Comparison of ENCODE assay signal across 1 cellular context in the genomic region with DNA sequence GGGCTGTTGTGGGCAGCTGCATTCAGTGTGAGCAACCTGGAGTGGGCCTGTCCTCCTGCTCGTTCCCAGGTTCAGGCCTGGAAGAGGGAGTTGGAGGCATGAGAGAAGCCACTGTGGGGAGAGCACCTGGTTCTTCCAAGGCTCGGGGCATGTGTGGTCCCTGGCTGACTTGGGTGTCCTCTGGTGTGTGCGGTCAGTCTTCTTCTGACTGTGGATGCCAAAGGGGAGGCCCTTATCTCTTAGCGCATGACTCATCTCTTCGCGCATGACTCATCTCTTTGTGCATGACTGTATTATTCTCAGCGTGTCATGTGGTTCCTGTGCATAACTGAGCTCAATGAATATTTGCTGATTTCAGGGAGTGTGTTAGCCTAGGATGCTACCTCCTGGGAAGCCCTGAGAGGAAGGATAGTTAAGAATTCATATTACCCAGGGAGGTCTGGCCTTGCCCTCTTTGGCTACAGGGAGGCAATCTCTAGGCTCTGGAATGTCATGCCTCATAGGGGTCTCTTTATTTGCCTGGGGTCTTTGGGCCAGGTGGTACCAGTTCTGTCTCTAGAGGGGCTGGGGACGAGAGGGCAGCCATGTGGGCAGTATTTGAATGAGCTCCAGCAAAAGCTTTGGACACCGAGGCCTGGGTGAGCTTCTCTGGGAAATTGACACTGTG.
TF ChIP-seq lines count a peak whose summit lies in the region.

No MANE protein-coding gene starts in this region.

TF ChIP-seq in HepG2, 621 proteins besides CTCF, POLR2A, EP300 and RAD21 (continued from another document and continues in another):
- TF ChIP-seq, protein P1, sequence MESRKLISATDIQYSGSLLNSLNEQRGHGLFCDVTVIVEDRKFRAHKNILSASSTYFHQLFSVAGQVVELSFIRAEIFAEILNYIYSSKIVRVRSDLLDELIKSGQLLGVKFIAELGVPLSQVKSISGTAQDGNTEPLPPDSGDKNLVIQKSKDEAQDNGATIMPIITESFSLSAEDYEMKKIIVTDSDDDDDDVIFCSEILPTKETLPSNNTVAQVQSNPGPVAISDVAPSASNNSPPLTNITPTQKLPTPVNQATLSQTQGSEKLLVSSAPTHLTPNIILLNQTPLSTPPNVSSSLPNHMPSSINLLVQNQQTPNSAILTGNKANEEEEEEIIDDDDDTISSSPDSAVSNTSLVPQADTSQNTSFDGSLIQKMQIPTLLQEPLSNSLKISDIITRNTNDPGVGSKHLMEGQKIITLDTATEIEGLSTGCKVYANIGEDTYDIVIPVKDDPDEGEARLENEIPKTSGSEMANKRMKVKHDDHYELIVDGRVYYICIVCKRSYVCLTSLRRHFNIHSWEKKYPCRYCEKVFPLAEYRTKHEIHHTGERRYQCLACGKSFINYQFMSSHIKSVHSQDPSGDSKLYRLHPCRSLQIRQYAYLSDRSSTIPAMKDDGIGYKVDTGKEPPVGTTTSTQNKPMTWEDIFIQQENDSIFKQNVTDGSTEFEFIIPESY (CRISPR knock-in tag; IDR thresholded peaks at IDR 0.05), result peak; percentile 41; the same call in 1 of the 2 replicates
- peak; percentile 69; the same call in 1 of the 2 replicates for TF ChIP-seq JUN (CRISPR knock-in tag; IDR thresholded peaks at IDR 0.05)
- TF ChIP-seq ARID2 (CRISPR knock-in tag; IDR thresholded peaks at IDR 0.05; ENCODE audit: borderline replicate concordance), result no peak
- no peak for TF ChIP-seq ZBTB21 (CRISPR knock-in tag; IDR thresholded peaks at IDR 0.05)
- TF ChIP-seq ZNF343 (CRISPR knock-in tag; IDR thresholded peaks at IDR 0.05), result no peak
- no peak for TF ChIP-seq SRY (CRISPR knock-in tag; IDR thresholded peaks at IDR 0.05)
- TF ChIP-seq KLF6 (CRISPR knock-in tag; IDR thresholded peaks at IDR 0.05), result no peak
- no peak for TF ChIP-seq FOXK1 (CRISPR knock-in tag; IDR thresholded peaks at IDR 0.05; ENCODE audit: borderline replicate concordance, low read depth)
- TF ChIP-seq CAMTA2 (CRISPR knock-in tag; IDR thresholded peaks at IDR 0.05; ENCODE audit: borderline replicate concordance), result no peak
- TF ChIP-seq TEAD3 (CRISPR knock-in tag; optimal IDR thresholded peaks at IDR 0.05; ENCODE audit: borderline replicate concordance), result peak; percentile 45
- no peak for TF ChIP-seq ZNF709 (CRISPR knock-in tag; IDR thresholded peaks at IDR 0.05)
- 0 out of 2 replicates have a peak, but pooled peaks have one; percentile 17 for TF ChIP-seq USF2 (IDR thresholded peaks at IDR 0.05; ENCODE audit: low read depth, low read length)
- no peak; the same call in 1 of the 2 replicates for TF ChIP-seq USF2 (CRISPR knock-in tag; IDR thresholded peaks at IDR 0.05; ENCODE audit: borderline replicate concordance)
- no peak for TF ChIP-seq MZF1 (CRISPR knock-in tag; IDR thresholded peaks at IDR 0.05; ENCODE audit: borderline replicate concordance)
- peak; percentile 97 for TF ChIP-seq JUND (CRISPR knock-in tag; IDR thresholded peaks at IDR 0.05)
- TF ChIP-seq ZNF468 (CRISPR knock-in tag; IDR thresholded peaks at IDR 0.05), result no peak
- TF ChIP-seq SAP130 (CRISPR knock-in tag; IDR thresholded peaks at IDR 0.05; ENCODE audit: low read depth), result peak; percentile 57; the same call in 1 of the 2 replicates
- no peak for TF ChIP-seq ELK4 (CRISPR knock-in tag; IDR thresholded peaks at IDR 0.05; ENCODE audit: borderline replicate concordance)
- TF ChIP-seq MAFF (IDR thresholded peaks at IDR 0.05; ENCODE audit: low read depth, low read length), result peak; percentile 68
- TF ChIP-seq, protein P2, sequence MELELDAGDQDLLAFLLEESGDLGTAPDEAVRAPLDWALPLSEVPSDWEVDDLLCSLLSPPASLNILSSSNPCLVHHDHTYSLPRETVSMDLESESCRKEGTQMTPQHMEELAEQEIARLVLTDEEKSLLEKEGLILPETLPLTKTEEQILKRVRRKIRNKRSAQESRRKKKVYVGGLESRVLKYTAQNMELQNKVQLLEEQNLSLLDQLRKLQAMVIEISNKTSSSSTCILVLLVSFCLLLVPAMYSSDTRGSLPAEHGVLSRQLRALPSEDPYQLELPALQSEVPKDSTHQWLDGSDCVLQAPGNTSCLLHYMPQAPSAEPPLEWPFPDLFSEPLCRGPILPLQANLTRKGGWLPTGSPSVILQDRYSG (CRISPR knock-in tag; IDR thresholded peaks at IDR 0.05), result no peak
- TF ChIP-seq STAT5B (CRISPR knock-in tag; IDR thresholded peaks at IDR 0.05), result no peak
- no peak for TF ChIP-seq CC2D1A (CRISPR knock-in tag; IDR thresholded peaks at IDR 0.05)
- TF ChIP-seq MYNN (CRISPR knock-in tag; IDR thresholded peaks at IDR 0.05; ENCODE audit: low read depth), result no peak
- TF ChIP-seq SOX6 (IDR thresholded peaks at IDR 0.05), result no peak
- peak; percentile 77 for TF ChIP-seq SOX6 (CRISPR knock-in tag; IDR thresholded peaks at IDR 0.05)
- TF ChIP-seq MAFK (conservative IDR thresholded peaks at IDR 0.05 in 1 of 2, IDR thresholded peaks at IDR 0.05 in 1 of 2; ENCODE audit: low read length in 2 of 2), result peak; percentile 53 to 71
- no peak for TF ChIP-seq ZKSCAN5 (CRISPR knock-in tag; IDR thresholded peaks at IDR 0.05)
- TF ChIP-seq SALL2 (CRISPR knock-in tag; IDR thresholded peaks at IDR 0.05), result no peak
- TF ChIP-seq DNMT3B (CRISPR knock-in tag; conservative IDR thresholded peaks at IDR 0.05), result 0 out of 2 replicates have a peak, but pooled peaks have one; percentile 63
- TF ChIP-seq ZNF546 (CRISPR knock-in tag; conservative IDR thresholded peaks at IDR 0.05), result no peak
- no peak for TF ChIP-seq RFXAP (CRISPR knock-in tag; IDR thresholded peaks at IDR 0.05; ENCODE audit: borderline replicate concordance)
- no peak for TF ChIP-seq JARID2 (CRISPR knock-in tag; IDR thresholded peaks at IDR 0.05; ENCODE audit: insufficient replicate concordance)
- peak; percentile 49 for TF ChIP-seq XRCC5 (optimal IDR thresholded peaks at IDR 0.05; ENCODE audit: low read length)
- TF ChIP-seq, protein P3, sequence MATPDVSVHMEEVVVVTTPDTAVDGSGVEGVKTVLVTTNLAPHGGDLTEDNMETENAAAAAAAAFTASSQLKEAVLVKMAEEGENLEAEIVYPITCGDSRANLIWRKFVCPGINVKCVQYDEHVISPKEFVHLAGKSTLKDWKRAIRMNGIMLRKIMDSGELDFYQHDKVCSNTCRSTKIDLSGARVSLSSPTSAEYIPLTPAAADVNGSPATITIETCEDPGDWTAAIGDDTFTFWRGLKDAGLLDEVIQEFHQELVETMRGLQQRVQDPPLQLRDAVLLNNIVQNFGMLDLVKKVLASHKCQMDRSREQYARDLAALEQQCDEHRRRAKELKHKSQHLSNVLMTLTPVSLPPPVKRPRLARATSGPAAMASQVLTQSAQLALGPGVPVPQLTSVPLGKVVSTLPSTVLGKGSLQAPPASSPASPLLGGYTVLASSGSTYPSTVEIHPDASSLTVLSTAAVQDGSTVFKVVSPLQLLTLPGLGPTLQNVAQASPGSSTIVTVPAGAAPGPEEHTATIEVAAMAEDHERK (CRISPR knock-in tag; IDR thresholded peaks at IDR 0.05; ENCODE audit: low read depth), result no peak
- TF ChIP-seq ZNF646 (CRISPR knock-in tag; IDR thresholded peaks at IDR 0.05), result no peak
- no peak for TF ChIP-seq ZNF720 (CRISPR knock-in tag; IDR thresholded peaks at IDR 0.05)
- no peak for TF ChIP-seq ZSCAN12 (CRISPR knock-in tag; IDR thresholded peaks at IDR 0.05)
- TF ChIP-seq HOXA3 (CRISPR knock-in tag; IDR thresholded peaks at IDR 0.05), result peak; percentile 23; the same call in 1 of the 2 replicates
- 0 out of 2 replicates have a peak, but pooled peaks have one; percentile 15 for TF ChIP-seq MED1 (CRISPR knock-in tag; IDR thresholded peaks at IDR 0.05)
- no peak for TF ChIP-seq ZEB1 (IDR thresholded peaks at IDR 0.05; ENCODE audit: insufficient replicate concordance, low read depth)
- no peak for TF ChIP-seq EZH2 (conservative IDR thresholded peaks at IDR 0.05; ENCODE audit: low read depth, low read length)
- peak; percentile 70 for TF ChIP-seq NFE2 (CRISPR knock-in tag; IDR thresholded peaks at IDR 0.05)
- peak; percentile 63 for TF ChIP-seq GATAD2A (CRISPR knock-in tag; IDR thresholded peaks at IDR 0.05)
- TF ChIP-seq SMARCE1 (IDR thresholded peaks at IDR 0.05; ENCODE audit: borderline replicate concordance), result no peak
- peak; percentile 18; the same call in 1 of the 2 replicates for TF ChIP-seq GABPB1 (CRISPR knock-in tag; IDR thresholded peaks at IDR 0.05)
- no peak for TF ChIP-seq FUBP1 (CRISPR knock-in tag; IDR thresholded peaks at IDR 0.05; ENCODE audit: borderline replicate concordance)
- TF ChIP-seq SP2 (CRISPR knock-in tag; IDR thresholded peaks at IDR 0.05), result no peak
- 0 out of 2 replicates have a peak, but pooled peaks have one; percentile 51 for TF ChIP-seq ZNF792 (CRISPR knock-in tag; IDR thresholded peaks at IDR 0.05)
- TF ChIP-seq, protein P4, sequence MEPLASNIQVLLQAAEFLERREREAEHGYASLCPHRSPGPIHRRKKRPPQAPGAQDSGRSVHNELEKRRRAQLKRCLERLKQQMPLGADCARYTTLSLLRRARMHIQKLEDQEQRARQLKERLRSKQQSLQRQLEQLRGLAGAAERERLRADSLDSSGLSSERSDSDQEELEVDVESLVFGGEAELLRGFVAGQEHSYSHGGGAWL (CRISPR knock-in tag; IDR thresholded peaks at IDR 0.05), result no peak
- no peak for TF ChIP-seq KLF12 (CRISPR knock-in tag; IDR thresholded peaks at IDR 0.05; ENCODE audit: borderline replicate concordance)
- no peak for TF ChIP-seq SP4 (CRISPR knock-in tag; IDR thresholded peaks at IDR 0.05)
- no peak for TF ChIP-seq NBN (conservative IDR thresholded peaks at IDR 0.05)
- no peak for TF ChIP-seq CENPX (CRISPR knock-in tag; IDR thresholded peaks at IDR 0.05)
